In the genomic region with DNA sequence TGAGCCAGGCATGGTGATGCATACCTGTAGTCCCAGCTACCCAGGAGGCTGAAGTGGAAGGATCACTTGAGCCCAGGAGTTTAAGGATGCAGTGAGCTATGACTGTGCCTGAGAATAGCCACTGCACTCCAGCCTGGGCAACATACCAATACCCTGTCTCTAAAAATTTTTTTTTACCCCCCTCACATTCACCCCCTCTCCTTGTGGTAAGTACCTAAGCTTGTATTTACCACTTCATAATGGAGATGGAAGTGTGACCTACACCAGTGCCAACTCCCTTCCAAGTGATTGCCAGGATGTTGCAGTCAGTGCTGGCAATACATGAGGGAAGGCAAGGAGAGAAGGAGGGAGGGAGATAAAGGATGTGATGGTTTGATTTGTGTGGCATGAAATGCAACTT, we compare ENCODE assay signal across 17 cellular contexts.
DNase-seq lines count a peak whose midpoint lies in the region; ATAC-seq and TF ChIP-seq lines count a peak whose summit lies in the region.
"Had no signal": no experiment of that assay in that cellular context is flagged by ENCODE, and none has a peak within 500 bp of the region (broad histone marks: within the 10 kb centered on the region; RNA-seq: fewer than 3 reads in every experiment).

No MANE protein-coding gene starts in this region.

- no peak overlapping the region for H3K27ac ChIP-seq in left ventricle myocardium inferior (replicated peaks)
- no peak overlapping the region for H3K27ac ChIP-seq in heart right ventricle

- DNase-seq in Right ventricle myocardium inferior (ENCODE audit: missing footprints) (no peak), left ventricle myocardium inferior (no peak), MG63 (peak; percentile 65), heart right ventricle (peak in 1 of 2 donors; percentile 9), omental fat pad (ENCODE audit: low spot score) (no peak), HuH-7.5 (ENCODE audit: low spot score) (no peak), NCI-H748 (lab: John Stamatoyannopoulos, UW; ENCODE audit: unreplicated experiment) (no peak), NCI-H774 (lab: John Stamatoyannopoulos, UW) (no peak)
- DNase-seq: 8988T; C1 segment of cervical spinal cord; Calu3; CD4-positive, alpha-beta T cell; DMS 273 treated with DMSO at 0.1 percent for 48 hours; DND-41; GDM1; GOT3; H9 had no signal

- H3K27me3 ChIP-seq in left ventricle myocardium inferior (ENCODE audit: low read depth) (no peaks in the 10 kb centered on the region), MG63 (no peaks in the 10 kb centered on the region), heart right ventricle (no peaks in the 10 kb centered on the region)

- H3K9me3 ChIP-seq in left ventricle myocardium inferior (replicated peaks): no peaks in the 10 kb centered on the region
- no peaks in the 10 kb centered on the region for H3K9me3 ChIP-seq in MG63
- H3K9me3 ChIP-seq in heart right ventricle: no peaks in the 10 kb centered on the region

- ATAC-seq in Right ventricle myocardium inferior (peak; percentile 85), heart right ventricle (peak in 6 of 8 donors; percentile 52 to 96 (median 74)), omental fat pad (ENCODE audit: low FRiP score) (peak; percentile 52)

- intact Hi-C loops in Right ventricle myocardium inferior (cut with DNase I) (loop anchor here (5.0 kb wide), 1 partner anchor 33 kb away; no protein-coding TSS in a partner anchor), left ventricle myocardium inferior (cut with micrococcal nuclease) (no loop called here), heart right ventricle (cut with DNase I) (loop anchor here in 1 of 10 donors (5.0 kb wide), 1 partner anchor 48 kb away; no protein-coding TSS in a partner anchor)

- H3K4me1 ChIP-seq in left ventricle myocardium inferior (peaks cover 17% of the 10 kb centered on the region), heart right ventricle (peaks cover 0 to 16% (median 0%) of the 10 kb centered on the region in 9 donors)

- TF ChIP-seq CTCF in left ventricle myocardium inferior (IDR thresholded peaks at IDR 0.05; ENCODE audit: borderline replicate concordance) (no peak), heart right ventricle (IDR thresholded peaks at IDR 0.05) (no peak), omental fat pad (IDR thresholded peaks at IDR 0.05) (no peak)

- no peaks in the 10 kb centered on the region for H3K36me3 ChIP-seq in left ventricle myocardium inferior
- H3K36me3 ChIP-seq in MG63: no peaks in the 10 kb centered on the region
- H3K36me3 ChIP-seq in heart right ventricle: peaks cover 0 to 5% (median 0%) of the 10 kb centered on the region in 9 donors

- H3K4me3 ChIP-seq in left ventricle myocardium inferior (no peak overlapping the region), MG63 (no peak overlapping the region), heart right ventricle (no peak overlapping the region)
